Comparison of ENCODE assay signal across 24 cellular contexts in genomic region chr16:77414752-77415231, GRCh38. TPM values are rescaled to one million over a fixed set of nuclear protein-coding genes. Genes with fewer than 3 reads are reported as not detected.
DNase-seq lines count a peak whose midpoint lies in the region; FAIRE-seq and TF ChIP-seq lines count a peak whose summit lies in the region.
"Had no signal": no experiment of that assay in that cellular context is flagged by ENCODE, and none has a peak within 500 bp of the region (broad histone marks: within the 10 kb centered on the region; RNA-seq: fewer than 3 reads in every experiment).

No MANE protein-coding gene starts in this region.

- no peaks in the 10 kb centered on the region for H3K36me3 ChIP-seq in astrocyte (ENCODE audit: insufficient read depth, low read length)
- H3K36me3 ChIP-seq in CD4-positive, alpha-beta memory T cell (ENCODE audit: insufficient read depth, low read length), result no peaks in the 10 kb centered on the region
- H3K36me3 ChIP-seq: HAP-1, tibial artery had no signal

- no peak for TF ChIP-seq CTCF in astrocyte (IDR thresholded peaks at IDR 0.05; ENCODE audit: insufficient read depth, low read depth, low read length)
- no peak for TF ChIP-seq CTCF in fibroblast of the aortic adventitia (IDR thresholded peaks at IDR 0.05; ENCODE audit: insufficient read depth, low read length)

- no peaks in the 10 kb centered on the region for H3K4me1 ChIP-seq in astrocyte (ENCODE audit: insufficient read depth, low read length)
- no peaks in the 10 kb centered on the region for H3K4me1 ChIP-seq in CD4-positive, alpha-beta memory T cell (ENCODE audit: insufficient read depth, low read length)
- H3K4me1 ChIP-seq: HAP-1, tibial artery had no signal

- H4K20me1 ChIP-seq in astrocyte (ENCODE audit: insufficient read depth, low read length), result no peaks in the 10 kb centered on the region

- intact Hi-C loops in CD4-positive, alpha-beta memory T cell (cut with micrococcal nuclease), result no loop called here

- CTCF ChIA-PET in CD4-positive, alpha-beta memory T cell (lab: Charles Lee; ENCODE audit: partially characterized antibody), result no interaction called here

- no peak overlapping the region for H3K27ac ChIP-seq in astrocyte (ENCODE audit: low read depth, low read length)
- no peak overlapping the region for H3K27ac ChIP-seq in CD4-positive, alpha-beta memory T cell (ENCODE audit: low read depth, low read length)
- H3K27ac ChIP-seq: tibial artery had no signal

- no peaks in the 10 kb centered on the region for H3K36me3 Mint-ChIP-seq in astrocyte (ENCODE audit: low read depth, unreplicated experiment)
- H3K36me3 Mint-ChIP-seq in CD4-positive, alpha-beta memory T cell, result no peaks in the 10 kb centered on the region
- H3K36me3 Mint-ChIP-seq: memory B cell, T-cell had no signal

- H3K4me2 ChIP-seq in astrocyte (ENCODE audit: low read length), result no peak overlapping the region

- no peak overlapping the region for H3K9ac ChIP-seq in astrocyte (ENCODE audit: low read length)

- H3K9me3 ChIP-seq in astrocyte (ENCODE audit: insufficient read depth, low read depth, low read length), result no peaks in the 10 kb centered on the region
- no peaks in the 10 kb centered on the region for H3K9me3 ChIP-seq in CD4-positive, alpha-beta memory T cell (ENCODE audit: control insufficient read depth in 1 of 2, low read length in 2 of 2)
- H3K9me3 ChIP-seq: HAP-1, tibial artery had no signal

- H2AFZ ChIP-seq in astrocyte (ENCODE audit: low read depth, low read length), result no peak overlapping the region

- POLR2A ChIA-PET in CD4-positive, alpha-beta memory T cell (lab: Charles Lee; ENCODE audit: partially characterized antibody), result no interaction called here

- no peak overlapping the region for H3K4me3 ChIP-seq in astrocyte (ENCODE audit: insufficient read depth, low read depth, low read length)
- no peak overlapping the region for H3K4me3 ChIP-seq in fibroblast of the aortic adventitia (ENCODE audit: low read depth, low read length)
- H3K4me3 ChIP-seq in CD4-positive, alpha-beta memory T cell (ENCODE audit: low read length in 2 of 2), result no peak overlapping the region
- H3K4me3 ChIP-seq: HAP-1, K562, tibial artery had no signal

- peaks cover 3% of the 10 kb centered on the region for H3K4me1 Mint-ChIP-seq in astrocyte (ENCODE audit: low read depth, unreplicated experiment)
- H3K4me1 Mint-ChIP-seq in CD4-positive, alpha-beta memory T cell, result no peaks in the 10 kb centered on the region
- H3K4me1 Mint-ChIP-seq: memory B cell, T-cell had no signal

- no peaks in the 10 kb centered on the region for H3K27me3 Mint-ChIP-seq in astrocyte (ENCODE audit: low read depth, unreplicated experiment)
- H3K27me3 Mint-ChIP-seq in CD4-positive, alpha-beta memory T cell, result peaks cover 3% of the 10 kb centered on the region in 2 donors
- H3K27me3 Mint-ChIP-seq: memory B cell had no signal

- no peak overlapping the region for H3K27ac Mint-ChIP-seq in astrocyte (ENCODE audit: unreplicated experiment)
- no peak overlapping the region for H3K27ac Mint-ChIP-seq in CD4-positive, alpha-beta memory T cell
- H3K27ac Mint-ChIP-seq: memory B cell; stimulated activated naive CD8-positive, alpha-beta T cell treated with anti-CD3 and anti-CD28 coated beads, Interleukin-15, Interleukin-2, amounts not matched to agents 100 ng/mL and 50 ng/mL, for 24 hours; T-cell had no signal

- DNase-seq in DMS53 (lab: John Stamatoyannopoulos, UW) (peak; percentile 69), M059J (ENCODE audit: low read depth) (peak; percentile 49), astrocyte (ENCODE audit: low read depth) (peak; percentile 38), fibroblast of the aortic adventitia (ENCODE audit: low read depth) (peak; percentile 37), LoVo (ENCODE audit: low spot score) (no peak), HTR-8/SVneo (ENCODE audit: insufficient read length, low spot score) (no peak)
- DNase-seq in CD4-positive, alpha-beta memory T cell, result no peak
- no peak for DNase-seq in activated T-cell treated with anti-CD3 and anti-CD28 coated beads, Interleukin-2, amount 50 U/mL, for 1 hour
- DNase-seq: activated CD4-positive, alpha-beta T cell treated with anti-CD3 and anti-CD28 coated beads for 1 hour; activated naive CD4-positive, alpha-beta T cell treated with anti-CD3 and anti-CD28 coated beads, Interleukin-2, amount 50 U/mL, for 16 hours; activated T-cell treated with anti-CD3 and anti-CD28 coated beads, Interleukin-2, amount 50 U/mL, for 48 hours; anterior cingulate cortex; effector memory CD4-positive, alpha-beta T cell; NCI-H2107; NCI-H526; stimulated activated CD4-positive, alpha-beta T cell treated with anti-CD3 and anti-CD28 coated beads, Interleukin-4, amount 100 ng/mL, for 4 hours; T-cell; tibial artery had no signal

- H3K79me2 ChIP-seq in astrocyte (ENCODE audit: insufficient read depth, low read length), result no peaks in the 10 kb centered on the region

- FAIRE-seq in astrocyte (lab: Jason Lieb, UNC), result no peak
- FAIRE-seq in HTR-8/SVneo (lab: Jason Lieb, UNC), result no peak
- FAIRE-seq: K562, TTC549 had no signal

- no peak overlapping the region for H3K4me3 Mint-ChIP-seq in astrocyte (ENCODE audit: unreplicated experiment)
- no peak overlapping the region for H3K4me3 Mint-ChIP-seq in CD4-positive, alpha-beta memory T cell
- H3K4me3 Mint-ChIP-seq: memory B cell; stimulated activated naive CD8-positive, alpha-beta T cell treated with anti-CD3 and anti-CD28 coated beads, Interleukin-15, Interleukin-2, amounts not matched to agents 100 ng/mL and 50 ng/mL, for 24 hours; T-cell had no signal

- H3K9me3 Mint-ChIP-seq in astrocyte (ENCODE audit: unreplicated experiment), result peaks cover 6% of the 10 kb centered on the region
- H3K9me3 Mint-ChIP-seq in CD4-positive, alpha-beta memory T cell, result peaks cover 0 to 6% (median 0%) of the 10 kb centered on the region in 8 donors

- H3K27me3 ChIP-seq in astrocyte (ENCODE audit: insufficient read depth, low read length), result no peaks in the 10 kb centered on the region
- H3K27me3 ChIP-seq in CD4-positive, alpha-beta memory T cell (ENCODE audit: insufficient read depth, low read length), result no peaks in the 10 kb centered on the region
- H3K27me3 ChIP-seq: tibial artery had no signal

RNA-seq across cellular contexts. Expression of gene ADAMTS18, which starts 20.0 kb away (rescaled TPM):
- total RNA-seq in M059J (2014; rRNA removed; shearing (Covaris generic)), result 0.07 and 0.12 TPM in 2 replicates
- total RNA-seq in astrocyte, result 0.17 and 2.5 TPM in 2 replicates
- 0.08 and 0.27 TPM in 2 replicates for total RNA-seq in fibroblast of the aortic adventitia (ENCODE audit: low replicate concordance)
- not detected for total RNA-seq in CD4-positive, alpha-beta memory T cell
- polyA plus RNA-seq in CD4-positive, alpha-beta memory T cell, result not detected
- total RNA-seq: esophagus mucosa, K562, T-cell had no signal
- polyA plus RNA-seq: K562 had no signal

Comparison
In these comparisons a context has a peak if more than half of its experiments do, and no peak if none do; other contexts are left out.
1. DNase-seq: peak in DMS53 (single experiment), M059J (single experiment), astrocyte (single experiment) and fibroblast of the aortic adventitia (single experiment); none in CD4-positive, alpha-beta memory T cell (0 of 5), LoVo (single experiment), HTR-8/SVneo (single experiment) and activated T-cell treated with anti-CD3 and anti-CD28 coated beads, Interleukin-2, amount 50 U/mL, for 1 hour (single experiment).